1 cellular context compared by ENCODE assay signal in the genomic region with DNA sequence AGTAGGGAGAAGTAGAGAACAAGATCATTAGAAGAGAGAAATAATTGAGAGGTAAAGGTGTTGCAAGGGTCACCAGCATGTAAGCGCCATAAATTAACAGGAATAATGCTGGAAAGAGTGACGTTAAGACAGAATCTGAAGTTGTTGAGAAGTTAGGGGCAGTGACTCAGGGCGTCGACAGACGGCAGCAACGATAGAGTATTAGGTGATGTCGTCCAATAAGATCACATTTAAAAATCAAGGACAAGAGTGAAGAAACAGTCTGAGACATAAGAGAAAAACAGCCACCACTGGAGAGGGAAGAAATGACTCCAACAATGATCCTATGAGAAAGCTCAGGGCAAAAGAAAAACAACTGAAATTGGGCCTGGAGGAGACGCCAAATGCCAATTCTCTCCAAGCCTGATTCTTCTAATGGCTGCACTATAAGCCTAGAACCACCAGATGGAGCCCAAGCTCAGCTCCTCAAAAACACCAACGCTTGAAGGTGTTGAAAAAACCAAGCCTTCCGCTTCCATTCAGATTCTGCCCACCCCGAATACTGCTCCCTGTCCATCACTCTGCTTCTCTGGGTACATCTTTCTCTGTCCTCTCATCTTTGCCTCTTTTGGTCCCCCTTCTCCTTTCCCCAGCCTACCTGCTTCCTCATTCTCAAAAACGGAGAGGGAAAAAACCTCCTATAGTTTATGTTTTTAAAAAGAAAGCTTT.
TF ChIP-seq lines count a peak whose summit lies in the region.

No MANE protein-coding gene starts in this region.

TF ChIP-seq in HCT116, 20 proteins besides CTCF, POLR2A, EP300 and RAD21 (continued from another document):
- no peak for TF ChIP-seq POLR2AphosphoS5 (IDR thresholded peaks at IDR 0.05; ENCODE audit: low read depth, low read length)
- no peak for TF ChIP-seq EGR1 (IDR thresholded peaks at IDR 0.05; ENCODE audit: low read depth)
- no peak for TF ChIP-seq EZH2 (IDR thresholded peaks at IDR 0.05)
- TF ChIP-seq, protein P1, sequence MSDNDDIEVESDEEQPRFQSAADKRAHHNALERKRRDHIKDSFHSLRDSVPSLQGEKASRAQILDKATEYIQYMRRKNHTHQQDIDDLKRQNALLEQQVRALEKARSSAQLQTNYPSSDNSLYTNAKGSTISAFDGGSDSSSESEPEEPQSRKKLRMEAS (IDR thresholded peaks at IDR 0.05): no peak
- no peak for TF ChIP-seq SP1 (IDR thresholded peaks at IDR 0.05; ENCODE audit: low read depth)
- TF ChIP-seq ZNF274 (IDR thresholded peaks at IDR 0.05; ENCODE audit: low read depth, low read length): no peak
- TF ChIP-seq EZH2phosphoT487 (IDR thresholded peaks at IDR 0.05; ENCODE audit: borderline replicate concordance): no peak
- TF ChIP-seq FOSL1 (IDR thresholded peaks at IDR 0.05; ENCODE audit: low read depth): no peak
